ENCODE assay signal across 8 cellular contexts in genomic region chr9:131275332-131276106, GRCh38. TPM values are rescaled to one million over a fixed set of nuclear protein-coding genes. Genes with fewer than 3 reads are reported as not detected.
DNase-seq lines count a peak whose midpoint lies in the region; ATAC-seq, FAIRE-seq and TF ChIP-seq lines count a peak whose summit lies in the region.

No MANE protein-coding gene starts in this region.

- intact Hi-C loops in A673 (cut with micrococcal nuclease; ENCODE audit: unreplicated experiment): no loop called here

- no peaks in the 10 kb centered on the region for H3K9me3 Mint-ChIP-seq in H9
- H3K9me3 Mint-ChIP-seq in activated naive CD4-positive, alpha-beta T cell treated with anti-CD3 and anti-CD28 coated beads, Interleukin-2, amount 50 U/mL, for 72 hours: no peaks in the 10 kb centered on the region
- H3K9me3 Mint-ChIP-seq in memory B cell: no peaks in the 10 kb centered on the region

- WGBS in A549 (ENCODE audit: missing lambda C conversion rate): 90% methylated on average over 22 of the region's 30 CpGs
- no CpG with 5 or more reads among the region's 30 CpGs for WGBS in H9 (ENCODE audit: extremely low coverage, insufficient read length, low lambda C conversion rate)

- H2BK12ac ChIP-seq in H9 (ENCODE audit: insufficient read length, low read depth, low read length): no peak overlapping the region

- H3K27me3 ChIP-seq in H9 (ENCODE audit: insufficient read depth, low read length) (peaks cover 6% of the 10 kb centered on the region; the same call in 1 of the 2 replicates), A673 (replicated peaks; ENCODE audit: insufficient read depth, low read depth, low read length, poor library complexity) (no peaks in the 10 kb centered on the region)

- H3T11ph ChIP-seq in H9 (ENCODE audit: low read length): no peak overlapping the region

- TF ChIP-seq CTCF in A549 (IDR thresholded peaks at IDR 0.05) (no peak), H9 (conservative IDR thresholded peaks at IDR 0.05) (peak; percentile 54), A673 (conservative IDR thresholded peaks at IDR 0.05; ENCODE audit: low read depth, low read length) (no peak)

- H3K4me1 ChIP-seq in A549: no peaks in the 10 kb centered on the region; the same call in 2 of the 3 replicates
- peaks cover 3% of the 10 kb centered on the region; the same call in 1 of the 2 replicates for H3K4me1 ChIP-seq in H9 (ENCODE audit: insufficient read depth, low read length)
- peaks cover 11% of the 10 kb centered on the region for H3K4me1 ChIP-seq in A673 (ENCODE audit: insufficient read depth, low read length, poor library complexity, severe bottlenecking)

- H2BK15ac ChIP-seq in H9 (ENCODE audit: low read depth, low read length): no peak overlapping the region

- H3K4me3 Mint-ChIP-seq in H9 (peak overlapping the region; percentile 46 to 79), memory B cell (peak overlapping the region; percentile 99)

- H3K27ac ChIP-seq in A549 (no peak overlapping the region), H9 (ENCODE audit: insufficient read length, low read depth, low read length) (no peak overlapping the region), A673 (ENCODE audit: low read depth, low read length, poor library complexity, severe bottlenecking) (no peak overlapping the region)

- no peak overlapping the region for H3K9ac ChIP-seq in H9 (ENCODE audit: extremely low read depth, insufficient read length, low read length)

- H3K23ac ChIP-seq in H9 (ENCODE audit: insufficient read length, low read depth, low read length): no peak overlapping the region

- H3K79me1 ChIP-seq in H9 (ENCODE audit: insufficient read depth, low read depth, low read length, poor library complexity, severe bottlenecking): no peaks in the 10 kb centered on the region

- H2BK120ac ChIP-seq in H9 (ENCODE audit: low read depth, low read length, poor library complexity, severe bottlenecking): no peak overlapping the region

- TF ChIP-seq EP300 in A549 (IDR thresholded peaks at IDR 0.05): no peak

- H4K5ac ChIP-seq in H9 (ENCODE audit: insufficient read length, low read depth, low read length): no peak overlapping the region

- peak; percentile 20 to 51; a peak in 3 of 6 replicates for ATAC-seq in A549
- ATAC-seq in activated naive CD4-positive, alpha-beta T cell treated with anti-CD3 and anti-CD28 coated beads, Interleukin-2, amount 50 U/mL, for 72 hours: peak; percentile 15 to 17
- ATAC-seq in memory B cell (ENCODE audit: low read depth): peak; percentile 19
- ATAC-seq in GM18907 (IDR thresholded peaks at IDR 0.05; ENCODE audit: unreplicated experiment): no peak

- peaks cover 31% of the 10 kb centered on the region for H3K27me3 Mint-ChIP-seq in H9 (ENCODE audit: low read depth)
- no peaks in the 10 kb centered on the region for H3K27me3 Mint-ChIP-seq in memory B cell

- POLR2A ChIA-PET in A549 (lab: Yijun Ruan, JAX) (no interaction called here), A673 (lab: Charles Lee; ENCODE audit: low non-redundant PET) (no interaction called here)

- DNase-seq in A549 (ENCODE audit: low read depth in 1 of 2, low spot score in 1 of 2) (no peak), H9 (peak; percentile 77), memory B cell (ENCODE audit: low spot score in 2 of 2) (no peak), A673 (ENCODE audit: low spot score) (no peak), epidermal melanocyte (ENCODE audit: insufficient read length, low spot score) (no peak), medulla oblongata (ENCODE audit: extremely low spot score) (no peak)
- DNase-seq in activated naive CD4-positive, alpha-beta T cell treated with anti-CD3 and anti-CD28 coated beads, Interleukin-2, amount 50 U/mL, for 72 hours (ENCODE audit: low spot score in 2 of 2): peak in 1 of 2 donors; percentile 42

- H3K9me3 ChIP-seq in A549 (no peaks in the 10 kb centered on the region), H9 (ENCODE audit: control insufficient read depth, low read depth, low read length) (no peaks in the 10 kb centered on the region), A673 (ENCODE audit: low read depth, low read length, poor library complexity, severe bottlenecking) (no peaks in the 10 kb centered on the region)

- no peak overlapping the region for H3K14ac ChIP-seq in H9 (ENCODE audit: insufficient read depth, low read length)

- no peak overlapping the region for H3K4ac ChIP-seq in H9 (ENCODE audit: low read depth, low read length)

- CTCF ChIA-PET in A549 (lab: Yijun Ruan, JAX) (interaction anchor here (0.9 to 1.3 kb wide), 2 partner anchors 95 to 98 kb away, joined by 3 read pairs; no protein-coding TSS in a partner anchor), A673 (lab: Charles Lee) (no interaction called here)

- H3K36me3 Mint-ChIP-seq in H9 (ENCODE audit: insufficient read depth in 1 of 3, low read depth in 3 of 3): no peaks in the 10 kb centered on the region
- peaks cover 44 to 50% of the 10 kb centered on the region in 2 donors for H3K36me3 Mint-ChIP-seq in activated naive CD4-positive, alpha-beta T cell treated with anti-CD3 and anti-CD28 coated beads, Interleukin-2, amount 50 U/mL, for 72 hours
- peaks cover 2% of the 10 kb centered on the region for H3K36me3 Mint-ChIP-seq in memory B cell

- no TSS peak for BruUV-seq in A673 (replicated peaks; lab: Mats Ljungman, UMichigan)

- TF ChIP-seq RAD21 in A549 (conservative IDR thresholded peaks at IDR 0.05 in 1 of 2, IDR thresholded peaks at IDR 0.05 in 1 of 2): 0 out of 5 replicates have a peak, but pooled peaks of 1 of the 2 experiments have one; percentile 12

- peaks cover 22 to 39% of the 10 kb centered on the region in 2 experiments for H3K4me1 Mint-ChIP-seq in H9
- H3K4me1 Mint-ChIP-seq in memory B cell: peaks cover 43% of the 10 kb centered on the region

- H4K91ac ChIP-seq in H9 (ENCODE audit: insufficient read length, low read depth, low read length): no peak overlapping the region

- no peak overlapping the region for H2BK20ac ChIP-seq in H9 (ENCODE audit: low read depth, low read length, poor library complexity, severe bottlenecking)

- H3K79me2 ChIP-seq in H9 (ENCODE audit: insufficient read depth, low read length): no peaks in the 10 kb centered on the region

- H3K23me2 ChIP-seq in H9 (ENCODE audit: insufficient read length, low read depth, low read length, poor library complexity, severe bottlenecking): peaks cover 6% of the 10 kb centered on the region

- no peak overlapping the region; a peak in 2 of 7 replicates for H3K27ac Mint-ChIP-seq in H9
- H3K27ac Mint-ChIP-seq in activated naive CD4-positive, alpha-beta T cell treated with anti-CD3 and anti-CD28 coated beads, Interleukin-2, amount 50 U/mL, for 72 hours: peak overlapping the region; percentile 95 to 97
- peak overlapping the region; percentile 81 for H3K27ac Mint-ChIP-seq in memory B cell

- H3K18ac ChIP-seq in H9 (ENCODE audit: insufficient read length, low read depth, low read length): no peak overlapping the region

- no peak for FAIRE-seq in A549 (lab: Jason Lieb, UNC)

- H2AK5ac ChIP-seq in H9 (ENCODE audit: insufficient read length, low read length): no peak overlapping the region

- no peaks in the 10 kb centered on the region for H3K36me3 ChIP-seq in A673 (ENCODE audit: insufficient read depth, low read length, poor library complexity, severe bottlenecking)

- H4K8ac ChIP-seq in H9 (replicated peaks; ENCODE audit: insufficient read length, low read depth, low read length): no peak overlapping the region

- no peak overlapping the region for H2BK5ac ChIP-seq in H9 (ENCODE audit: insufficient read length, low read length)

- no peak overlapping the region for H3K4me3 ChIP-seq in A549
- no peak overlapping the region for H3K4me3 ChIP-seq in A673 (ENCODE audit: low read depth, low read length, poor library complexity, severe bottlenecking)

- H3K56ac ChIP-seq in H9 (ENCODE audit: insufficient read length, low read depth, low read length): no peak overlapping the region

- no peak overlapping the region for H3K4me2 ChIP-seq in A549
- no peak overlapping the region for H3K4me2 ChIP-seq in H9 (ENCODE audit: insufficient read depth, insufficient read length, low read length)

- H4K20me1 ChIP-seq in H9 (ENCODE audit: control insufficient read depth, insufficient read depth, insufficient read length): no peaks in the 10 kb centered on the region

- no peak overlapping the region for H2AFZ ChIP-seq in H9 (ENCODE audit: low read length)

- TF ChIP-seq POLR2A in A549 (IDR thresholded peaks at IDR 0.05; ENCODE audit: low read length): no peak

TF ChIP-seq in A549, 52 proteins besides CTCF, POLR2A, EP300 and RAD21 (continues in another document):
- TF ChIP-seq, protein P1, sequence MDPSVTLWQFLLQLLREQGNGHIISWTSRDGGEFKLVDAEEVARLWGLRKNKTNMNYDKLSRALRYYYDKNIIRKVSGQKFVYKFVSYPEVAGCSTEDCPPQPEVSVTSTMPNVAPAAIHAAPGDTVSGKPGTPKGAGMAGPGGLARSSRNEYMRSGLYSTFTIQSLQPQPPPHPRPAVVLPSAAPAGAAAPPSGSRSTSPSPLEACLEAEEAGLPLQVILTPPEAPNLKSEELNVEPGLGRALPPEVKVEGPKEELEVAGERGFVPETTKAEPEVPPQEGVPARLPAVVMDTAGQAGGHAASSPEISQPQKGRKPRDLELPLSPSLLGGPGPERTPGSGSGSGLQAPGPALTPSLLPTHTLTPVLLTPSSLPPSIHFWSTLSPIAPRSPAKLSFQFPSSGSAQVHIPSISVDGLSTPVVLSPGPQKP (IDR thresholded peaks at IDR 0.05; ENCODE audit: low read depth, low read length): no peak
- no peak for TF ChIP-seq BHLHE40 (IDR thresholded peaks at IDR 0.05; ENCODE audit: low read depth, low read length)

RNA-seq across cellular contexts. Expression of gene FAM78A, which starts 0.8 kb away (rescaled TPM):
- 0.44 and 0.49 TPM in 2 replicates for polyA plus RNA-seq in A549 (2011; rRNA removed)
- polyA plus RNA-seq in A549 (2012; cell fraction: cytosol; rRNA removed): 0.52 and 0.69 TPM in 2 replicates
- polyA plus RNA-seq in A549 (2012; cell fraction: nucleus; rRNA removed): 0.67 and 1.9 TPM in 2 replicates
- 0.33 to 0.65 TPM (median 0.50 TPM) in 3 replicates for polyA plus RNA-seq in A549 (2017; fragmentation: RNase III; extraction: RNeasy Plus Mini Kit Qiagen cat#74134 plus additional on column Dnase treatment)
- polyA minus RNA-seq in A549 (2011; rRNA and poly(A)+ RNA removed): 0.29 and 0.68 TPM in 2 replicates
- total RNA-seq in H9 (2021): 1.9 and 2.1 TPM in 2 replicates
- total RNA-seq in activated naive CD4-positive, alpha-beta T cell treated with anti-CD3 and anti-CD28 coated beads, Interleukin-2, amount 50 U/mL, for 72 hours: 10 to 100 TPM; 23.0 to 45.7 TPM
- 0.84 and 1.7 TPM in 2 replicates for total RNA-seq in A673 (2021)

RNA-seq across cellular contexts. Expression of gene PLPP7, which starts 14.0 kb away (rescaled TPM):
- 0.08 TPM in 1 of 2 replicates, not detected in the other for polyA plus RNA-seq in A549 (2011; rRNA removed)
- 0.04 and 0.09 TPM in 2 replicates for polyA plus RNA-seq in A549 (2012; cell fraction: cytosol; rRNA removed)
- polyA plus RNA-seq in A549 (2012; cell fraction: nucleus; rRNA removed): 0.05 and 0.06 TPM in 2 replicates
- not detected in 3 replicates for polyA plus RNA-seq in A549 (2017; fragmentation: RNase III; extraction: RNeasy Plus Mini Kit Qiagen cat#74134 plus additional on column Dnase treatment)
- polyA minus RNA-seq in A549 (2011; rRNA and poly(A)+ RNA removed): not detected in 2 replicates
- total RNA-seq in H9 (2021): 1.9 and 2.4 TPM in 2 replicates
- under 1 TPM; 0.14 to 0.37 TPM for total RNA-seq in activated naive CD4-positive, alpha-beta T cell treated with anti-CD3 and anti-CD28 coated beads, Interleukin-2, amount 50 U/mL, for 72 hours
- not detected in 2 replicates for total RNA-seq in A673 (2021)

Comparison
In these comparisons a context has a peak if more than half of its experiments do, and no peak if none do; other contexts are left out.
1. H3K27ac Mint-ChIP-seq: peak in activated naive CD4-positive, alpha-beta T cell treated with anti-CD3 and anti-CD28 coated beads, Interleukin-2, amount 50 U/mL, for 72 hours (2 of 2) and memory B cell (single experiment); none in H9 (0 of 3).